4 cellular contexts compared by ENCODE assay signal in genomic region chrX:2773166-2774055, GRCh38. TPM values are rescaled to one million over a fixed set of nuclear protein-coding genes. Genes with fewer than 3 reads are reported as not detected.
"Had no signal": no experiment of that assay in that cellular context is flagged by ENCODE, and none has a peak within 500 bp of the region (broad histone marks: within the 10 kb centered on the region; RNA-seq: fewer than 3 reads in every experiment).

No MANE protein-coding gene starts in this region.

RNA-seq across cellular contexts. Expression of gene XG, which starts 21.6 kb away (rescaled TPM):
- total RNA-seq: MCF 10A, NCI-H460, PC-3, SJSA1 had no signal

RNA-seq across cellular contexts. Expression of gene GYG2, which starts 55.3 kb away (rescaled TPM):
- total RNA-seq: MCF 10A had no signal
